In genomic region chr2:218306184-218306920, GRCh38 we compare ENCODE assay signal across 18 cellular contexts. TPM values are rescaled to one million over a fixed set of nuclear protein-coding genes. Genes with fewer than 3 reads are reported as not detected.
A peak's percentile ranks its signal among the peaks of the same experiment; 100 is the strongest.
DNase-seq lines count a peak whose midpoint lies in the region; ATAC-seq and TF ChIP-seq lines count a peak whose summit lies in the region.
"Had no signal": no experiment of that assay in that cellular context is flagged by ENCODE, and none has a peak within 500 bp of the region (broad histone marks: within the 10 kb centered on the region; RNA-seq: fewer than 3 reads in every experiment).

No MANE protein-coding gene starts in this region.

- no peak overlapping the region for H3K4me3 Mint-ChIP-seq in neural crest cell
- H3K4me3 Mint-ChIP-seq: CD8-positive, alpha-beta memory T cell had no signal

- no peak for ATAC-seq in Right ventricle myocardium superior (ENCODE audit: poor library complexity)
- no peak for ATAC-seq in right cardiac atrium
- ATAC-seq in left lobe of liver = peak; percentile 60
- ATAC-seq in GM19328 (IDR thresholded peaks at IDR 0.05; ENCODE audit: unreplicated experiment) = no peak
- ATAC-seq: HCT116 had no signal

- H3K4me1 ChIP-seq in right cardiac atrium (ENCODE audit: control insufficient read depth, insufficient read depth, low read length) = no peaks in the 10 kb centered on the region

- no peaks in the 10 kb centered on the region for H3K36me3 Mint-ChIP-seq in neural crest cell (ENCODE audit: low read depth)

- no peaks in the 10 kb centered on the region for H3K9me3 Mint-ChIP-seq in neural crest cell
- H3K9me3 Mint-ChIP-seq: CD8-positive, alpha-beta memory T cell had no signal

- no peaks in the 10 kb centered on the region for H3K9me3 ChIP-seq in right cardiac atrium (ENCODE audit: control insufficient read depth, low read length)
- H3K9me3 ChIP-seq: BLaER1, Caco-2 had no signal

- H3K27ac ChIP-seq in right cardiac atrium (ENCODE audit: low read length) = no peak overlapping the region
- H3K27ac ChIP-seq: 22Rv1, BLaER1 had no signal

- H3K4me1 Mint-ChIP-seq in neural crest cell = peaks cover 9% of the 10 kb centered on the region

- 85% methylated on average over 9 of the region's 9 CpGs for WGBS in right cardiac atrium

- no peaks in the 10 kb centered on the region for H3K27me3 ChIP-seq in right cardiac atrium (ENCODE audit: control insufficient read depth, insufficient read depth)
- H3K27me3 ChIP-seq: BLaER1 had no signal

- no peaks in the 10 kb centered on the region for H3K27me3 Mint-ChIP-seq in neural crest cell (ENCODE audit: low read depth)

- peak; percentile 24 for DNase-seq in Right ventricle myocardium superior
- no peak for DNase-seq in right cardiac atrium
- DNase-seq in left lobe of liver (ENCODE audit: low spot score) = no peak
- DNase-seq in neural crest cell (ENCODE audit: low read depth, low spot score) = no peak
- DNase-seq in NCI-H1092 treated with DMSO at 0.1 percent for 48 hours (lab: John Stamatoyannopoulos, UW) = no peak
- DNase-seq in AG08395 (ENCODE audit: low spot score) = no peak
- DNase-seq in germinal center (ENCODE audit: low spot score) = no peak
- DNase-seq: AML-193; Caco-2; CD8-positive, alpha-beta memory T cell; DND-41; GDM1 had no signal

- no peak overlapping the region for H3K4me3 ChIP-seq in right cardiac atrium (ENCODE audit: low read length)
- H3K4me3 ChIP-seq: BLaER1 had no signal

- peak overlapping the region; percentile 12 for H3K27ac Mint-ChIP-seq in neural crest cell (ENCODE audit: unreplicated experiment)

- intact Hi-C loops in Right ventricle myocardium superior (cut with DNase I) (no loop called here), right cardiac atrium (cut with DNase I) (loop anchor here in 1 of 4 donors (5.0 kb wide), 1 partner anchor 51 kb away; the partner anchor contains the start of gene CATIP)

- TF ChIP-seq CTCF in neural crest cell (conservative IDR thresholded peaks at IDR 0.05) = no peak

RNA-seq across cellular contexts. Expression of gene TMBIM1, which starts 14.0 kb away (rescaled TPM):
- total RNA-seq in Right ventricle myocardium superior (117 TPM), right cardiac atrium (100 to 1,000 TPM in 3 of 4 donors, 10 to 100 TPM in 1; 95.2 to 158 (median 118) TPM), left lobe of liver (117 TPM), neural crest cell (8.0 and 8.5 TPM in 2 replicates)
- 64.3 TPM for polyA plus RNA-seq in right cardiac atrium

RNA-seq across cellular contexts. Expression of gene PNKD, which starts 36.0 kb away (rescaled TPM):
- total RNA-seq in Right ventricle myocardium superior (72.9 TPM), right cardiac atrium (10 to 100 TPM; 69.3 to 96.5 (median 80.5) TPM), left lobe of liver (102 TPM), neural crest cell (40.3 and 42.3 TPM in 2 replicates)
- 157 TPM for polyA plus RNA-seq in right cardiac atrium

RNA-seq across cellular contexts. Expression of gene AAMP, which starts 36.4 kb away (rescaled TPM):
- total RNA-seq in Right ventricle myocardium superior (48.4 TPM), right cardiac atrium (10 to 100 TPM; 44.3 to 53.9 (median 49.9) TPM), left lobe of liver (43.9 TPM), neural crest cell (76.6 and 77.6 TPM in 2 replicates)
- polyA plus RNA-seq in right cardiac atrium = 56.6 TPM

RNA-seq across cellular contexts. Expression of gene GPBAR1, which starts 45.5 kb away (rescaled TPM):
- total RNA-seq in Right ventricle myocardium superior (1.8 TPM), right cardiac atrium (1 to 10 TPM; 5.2 to 8.6 (median 5.9) TPM), left lobe of liver (1.3 TPM), neural crest cell (0.14 TPM in 1 of 2 replicates, not detected in the other)
- polyA plus RNA-seq in right cardiac atrium = 3.5 TPM
- polyA plus RNA-seq: CD8-positive, alpha-beta memory T cell had no signal

RNA-seq across cellular contexts. Expression of gene CATIP, which starts 50.3 kb away (rescaled TPM):
- total RNA-seq in Right ventricle myocardium superior (not detected), right cardiac atrium (not detected), left lobe of liver (not detected), neural crest cell (0.30 TPM in 1 of 2 replicates, not detected in the other)
- 0.16 TPM for polyA plus RNA-seq in right cardiac atrium
- total RNA-seq: A673; CD8-positive, alpha-beta memory T cell; H4 had no signal
- polyA plus RNA-seq: CD8-positive, alpha-beta memory T cell had no signal

Comparison
In these comparisons a context has a peak if more than half of its experiments do, and no peak if none do; other contexts are left out.
1. RNA of gene TMBIM1, which starts 14.0 kb away (total RNA-seq): 95.2 to 158 TPM in right cardiac atrium, 117 TPM in Right ventricle myocardium superior (single experiment) and 117 TPM in left lobe of liver (single experiment); 8.0 to 8.5 TPM in neural crest cell; every median in the first group is over 10 times any median in the second.